In genomic region chr18:74082476-74083070, GRCh38 we compare ENCODE assay signal across 8 cellular contexts.
DNase-seq lines count a peak whose midpoint lies in the region; ATAC-seq, FAIRE-seq and TF ChIP-seq lines count a peak whose summit lies in the region.

No MANE protein-coding gene starts in this region.

- FAIRE-seq in A549 (lab: Jason Lieb, UNC): no peak

- TF ChIP-seq EP300 in A549 (IDR thresholded peaks at IDR 0.05): no peak
- TF ChIP-seq EP300 in neural cell (conservative IDR thresholded peaks at IDR 0.05; ENCODE audit: poor library complexity, severe bottlenecking): no peak

- no peak overlapping the region for H2AFZ ChIP-seq in neural cell (ENCODE audit: low read depth, low read length)

- WGBS in A549 (ENCODE audit: missing lambda C conversion rate): 16% methylated on average over 9 of the region's 9 CpGs

- CTCF ChIA-PET in A549 (lab: Yijun Ruan, JAX): interaction anchor here (0.6 to 2.2 kb wide), 13 partner anchors 9 to 469 kb away, joined by 3 to 14 read pairs (median 4); no protein-coding TSS in a partner anchor
- CTCF ChIA-PET in activated CD4-positive, alpha-beta memory T cell treated with anti-CD3 and anti-CD28 coated beads for 36 hours (lab: Charles Lee): interaction anchor here (0.5 to 2.3 kb wide), 22 partner anchors 13 to 1584 kb away, joined by 3 to 16 read pairs (median 4); no protein-coding TSS in a partner anchor

- peak overlapping the region; percentile 19 for H3K9ac ChIP-seq in neural cell (ENCODE audit: low read length)

- TF ChIP-seq CTCF in A549 (IDR thresholded peaks at IDR 0.05): peak; percentile 39
- TF ChIP-seq CTCF in neural cell (IDR thresholded peaks at IDR 0.05; ENCODE audit: poor library complexity, severe bottlenecking): no peak

- H3K79me2 ChIP-seq in neural cell (replicated peaks; ENCODE audit: insufficient read depth, low read length): no peaks in the 10 kb centered on the region

- TF ChIP-seq RAD21 in A549 (conservative IDR thresholded peaks at IDR 0.05 in 1 of 2, IDR thresholded peaks at IDR 0.05 in 1 of 2): peak in 1 of 2 experiments; percentile 43; a peak in 2 of 5 replicates
- TF ChIP-seq RAD21 in neural cell (conservative IDR thresholded peaks at IDR 0.05): no peak

- no peaks in the 10 kb centered on the region for H3K36me3 ChIP-seq in neural cell (ENCODE audit: insufficient read depth, low read length)

- no peaks in the 10 kb centered on the region for H3K4me1 ChIP-seq in A549

- POLR2A ChIA-PET in A549 (lab: Yijun Ruan, JAX): no interaction called here
- POLR2A ChIA-PET in activated CD4-positive, alpha-beta memory T cell treated with anti-CD3 and anti-CD28 coated beads for 36 hours (lab: Charles Lee): interaction anchor here (1.6 kb wide), 1 partner anchor 18 kb away, joined by 4 read pairs; no protein-coding TSS in a partner anchor

- intact Hi-C loops in activated CD4-positive, alpha-beta memory T cell treated with anti-CD3 and anti-CD28 coated beads for 36 hours (cut with micrococcal nuclease): loop anchor here (1.0 to 10.0 kb wide), 6 partner anchors 19 to 1662 kb away; partner anchors contain the start of gene TIMM21

- no peaks in the 10 kb centered on the region for H3F3A ChIP-seq in neural cell (ENCODE audit: insufficient read depth, low read length, poor library complexity, severe bottlenecking)

- peak overlapping the region; percentile 69 for H3K4me3 Mint-ChIP-seq in activated CD4-positive, alpha-beta memory T cell treated with anti-CD3 and anti-CD28 coated beads for 36 hours

- peaks cover 14% of the 10 kb centered on the region for H3K4me1 Mint-ChIP-seq in activated CD4-positive, alpha-beta memory T cell treated with anti-CD3 and anti-CD28 coated beads for 36 hours (ENCODE audit: low read depth)

- no peaks in the 10 kb centered on the region for H4K20me1 ChIP-seq in neural cell (ENCODE audit: insufficient read depth)

- DNase-seq in A549 (ENCODE audit: low read depth in 1 of 2, low spot score in 1 of 2) (peak; percentile 60 to 74), NCI-H460 (ENCODE audit: extremely low read depth, low read depth) (peak; percentile 54), epidermal melanocyte (ENCODE audit: insufficient read length, low spot score) (peak; percentile 67), ureter (ENCODE audit: low spot score) (peak; percentile 59)
- peak; percentile 81 for DNase-seq in activated CD4-positive, alpha-beta memory T cell treated with anti-CD3 and anti-CD28 coated beads for 36 hours

- H3K9me3 ChIP-seq in A549: no peaks in the 10 kb centered on the region
- no peaks in the 10 kb centered on the region for H3K9me3 ChIP-seq in neural cell (ENCODE audit: low read length)

- H3K27me3 Mint-ChIP-seq in activated CD4-positive, alpha-beta memory T cell treated with anti-CD3 and anti-CD28 coated beads for 36 hours: no peaks in the 10 kb centered on the region

- H3K36me3 Mint-ChIP-seq in activated CD4-positive, alpha-beta memory T cell treated with anti-CD3 and anti-CD28 coated beads for 36 hours: no peaks in the 10 kb centered on the region

- H3K27ac ChIP-seq in A549: peak overlapping the region in 1 of 2 experiments; percentile 52; a peak in 3 of 6 replicates
- peak overlapping the region; percentile 12 for H3K27ac ChIP-seq in neural cell (ENCODE audit: low read length)

- H3K27ac Mint-ChIP-seq in activated CD4-positive, alpha-beta memory T cell treated with anti-CD3 and anti-CD28 coated beads for 36 hours: peak overlapping the region; percentile 73

- no peaks in the 10 kb centered on the region for H3K27me3 ChIP-seq in neural cell (ENCODE audit: insufficient read depth, low read depth, low read length)

- no peaks in the 10 kb centered on the region for H3K9me2 ChIP-seq in neural cell (ENCODE audit: insufficient read depth, low read length)

- H3K4me3 ChIP-seq in A549 (no peak overlapping the region), neural cell (ENCODE audit: low read length) (no peak overlapping the region)

- H3K4me2 ChIP-seq in A549 (peak overlapping the region; percentile 58), neural cell (ENCODE audit: low read length) (peak overlapping the region; percentile 18)

- no peaks in the 10 kb centered on the region for H3K9me3 Mint-ChIP-seq in activated CD4-positive, alpha-beta memory T cell treated with anti-CD3 and anti-CD28 coated beads for 36 hours

- TF ChIP-seq POLR2A in A549 (IDR thresholded peaks at IDR 0.05; ENCODE audit: low read length): no peak

- ATAC-seq in A549 (peak; percentile 99 to 100), GM18499 (IDR thresholded peaks at IDR 0.05; ENCODE audit: insufficient read depth, unreplicated experiment) (peak; percentile 64), HG02938 (IDR thresholded peaks at IDR 0.05; ENCODE audit: unreplicated experiment) (peak; percentile 69)

TF ChIP-seq in A549, 52 proteins besides CTCF, POLR2A, EP300 and RAD21:
- peak; percentile 44; the same call in 2 of the 3 replicates for TF ChIP-seq SMC3 (IDR thresholded peaks at IDR 0.05)
- TF ChIP-seq HOXA7 (CRISPR knock-in tag; IDR thresholded peaks at IDR 0.05): no peak
- TF ChIP-seq ZC3H11A (IDR thresholded peaks at IDR 0.05): no peak

TF ChIP-seq in neural cell, 6 proteins besides CTCF, POLR2A, EP300 and RAD21:
- TF ChIP-seq TAF1 (IDR thresholded peaks at IDR 0.05; ENCODE audit: low read depth) (no peak), SMC3 (conservative IDR thresholded peaks at IDR 0.05; ENCODE audit: poor library complexity) (no peak), REST (IDR thresholded peaks at IDR 0.05; ENCODE audit: borderline replicate concordance) (no peak)
